Comparison of ENCODE assay signal across 14 cellular contexts in genomic region chr13:32645854-32646253, GRCh38. TPM values are rescaled to one million over a fixed set of nuclear protein-coding genes. Genes with fewer than 3 reads are reported as not detected.
A peak's percentile ranks its signal among the peaks of the same experiment; 100 is the strongest.
DNase-seq lines count a peak whose midpoint lies in the region; ATAC-seq and TF ChIP-seq lines count a peak whose summit lies in the region.
"Had no signal": no experiment of that assay in that cellular context is flagged by ENCODE, and none has a peak within 500 bp of the region (broad histone marks: within the 10 kb centered on the region; RNA-seq: fewer than 3 reads in every experiment).

No MANE protein-coding gene starts in this region.

- peak overlapping the region in 1 of 4 donors; percentile 32 for H3K4me3 Mint-ChIP-seq in CD4-positive, CD25-positive, alpha-beta regulatory T cell
- H3K4me3 Mint-ChIP-seq in type B pancreatic cell, result no peak overlapping the region

- whole genome bisulfite sequencing in smooth muscle cell (ENCODE audit: low lambda C conversion rate), result 41% methylated on average over 2 of the region's 2 CpGs

- H3K4me1 ChIP-seq in CD4-positive, CD25-positive, alpha-beta regulatory T cell (ENCODE audit: control insufficient read depth, insufficient read depth, low read length, poor library complexity, severe bottlenecking), result peaks cover 16% of the 10 kb centered on the region
- peaks cover 8% of the 10 kb centered on the region for H3K4me1 ChIP-seq in mucosa of descending colon (ENCODE audit: low read depth)
- no peaks in the 10 kb centered on the region for H3K4me1 ChIP-seq in smooth muscle cell (ENCODE audit: low read depth)

- ATAC-seq in CD4-positive, CD25-positive, alpha-beta regulatory T cell (ENCODE audit: low read depth in 2 of 2), result peak in 1 of 2 donors; percentile 9
- ATAC-seq in GM21529 (IDR thresholded peaks at IDR 0.05; ENCODE audit: unreplicated experiment) (peak; percentile 39), mucosa of descending colon (peak; percentile 45), GM18867 (IDR thresholded peaks at IDR 0.05; ENCODE audit: unreplicated experiment) (no peak)
- ATAC-seq: right cardiac atrium had no signal

- no peaks in the 10 kb centered on the region for H3F3A ChIP-seq in smooth muscle cell (ENCODE audit: low read depth)

- no peak overlapping the region for H2AFZ ChIP-seq in smooth muscle cell (ENCODE audit: low read depth)

- no peak overlapping the region for H3K4me2 ChIP-seq in smooth muscle cell

- no peaks in the 10 kb centered on the region for H3K27me3 Mint-ChIP-seq in CD4-positive, CD25-positive, alpha-beta regulatory T cell
- H3K27me3 Mint-ChIP-seq in type B pancreatic cell, result no peaks in the 10 kb centered on the region

- TF ChIP-seq CTCF in mucosa of descending colon (IDR thresholded peaks at IDR 0.05) (no peak), type B pancreatic cell (conservative IDR thresholded peaks at IDR 0.05) (no peak), smooth muscle cell (IDR thresholded peaks at IDR 0.05; ENCODE audit: borderline replicate concordance, insufficient read depth, poor library complexity, severe bottlenecking) (no peak)

- no peaks in the 10 kb centered on the region for H3K36me3 ChIP-seq in CD4-positive, CD25-positive, alpha-beta regulatory T cell (ENCODE audit: control insufficient read depth, insufficient read depth, low read length)
- H3K36me3 ChIP-seq in mucosa of descending colon (ENCODE audit: low read depth) (no peaks in the 10 kb centered on the region), smooth muscle cell (ENCODE audit: low read depth) (no peaks in the 10 kb centered on the region)
- H3K36me3 ChIP-seq: ascending aorta had no signal

- H3K27me3 ChIP-seq in CD4-positive, CD25-positive, alpha-beta regulatory T cell (ENCODE audit: control insufficient read depth, insufficient read depth, low read length), result no peaks in the 10 kb centered on the region
- H3K27me3 ChIP-seq in smooth muscle cell (ENCODE audit: low read depth), result no peaks in the 10 kb centered on the region
- H3K27me3 ChIP-seq: ascending aorta; BLaER1 treated with 17β-estradiol and CSF1 and Interleukin-3, amounts not matched to agents 10 nM and 100 nM had no signal

- no peaks in the 10 kb centered on the region for H3K9me3 Mint-ChIP-seq in CD4-positive, CD25-positive, alpha-beta regulatory T cell
- H3K9me3 Mint-ChIP-seq in type B pancreatic cell, result no peaks in the 10 kb centered on the region

- intact Hi-C loops in mucosa of descending colon (cut with DNase I, micrococcal nuclease), result no loop called here

- peaks cover 94% of the 10 kb centered on the region for H3K79me2 ChIP-seq in smooth muscle cell (ENCODE audit: low read depth)

- H4K20me1 ChIP-seq in smooth muscle cell (ENCODE audit: low read depth), result peaks cover 98% of the 10 kb centered on the region

- no peak overlapping the region for H3K27ac ChIP-seq in CD4-positive, CD25-positive, alpha-beta regulatory T cell (ENCODE audit: insufficient read depth, low read length, poor library complexity, severe bottlenecking)
- no peak overlapping the region for H3K27ac ChIP-seq in smooth muscle cell (ENCODE audit: low read depth)
- H3K27ac ChIP-seq: ascending aorta; BLaER1 treated with 17β-estradiol and CSF1 and Interleukin-3, amounts not matched to agents 10 nM and 100 nM had no signal

- H3K9me3 ChIP-seq in CD4-positive, CD25-positive, alpha-beta regulatory T cell (ENCODE audit: control insufficient read depth in 2 of 2, low read length in 2 of 2), result no peaks in the 10 kb centered on the region
- no peaks in the 10 kb centered on the region for H3K9me3 ChIP-seq in mucosa of descending colon
- no peaks in the 10 kb centered on the region for H3K9me3 ChIP-seq in smooth muscle cell (replicated peaks; ENCODE audit: low read depth)
- H3K9me3 ChIP-seq: ascending aorta; BLaER1 treated with 17β-estradiol and CSF1 and Interleukin-3, amounts not matched to agents 10 nM and 100 nM had no signal

- H3K36me3 Mint-ChIP-seq in CD4-positive, CD25-positive, alpha-beta regulatory T cell, result no peaks in the 10 kb centered on the region
- peaks cover 3% of the 10 kb centered on the region for H3K36me3 Mint-ChIP-seq in type B pancreatic cell

- H3K4me3 ChIP-seq in CD4-positive, CD25-positive, alpha-beta regulatory T cell (ENCODE audit: low read depth, low read length), result peak overlapping the region; percentile 33
- no peak overlapping the region for H3K4me3 ChIP-seq in mucosa of descending colon
- no peak overlapping the region for H3K4me3 ChIP-seq in smooth muscle cell
- H3K4me3 ChIP-seq: ascending aorta; BLaER1 treated with 17β-estradiol and CSF1 and Interleukin-3, amounts not matched to agents 10 nM and 100 nM had no signal

- H3K9ac ChIP-seq in smooth muscle cell (ENCODE audit: low read depth), result no peak overlapping the region
- H3K9ac ChIP-seq: BLaER1 treated with 17β-estradiol and CSF1 and Interleukin-3, amounts not matched to agents 10 nM and 100 nM had no signal

- peak overlapping the region in 2 of 3 donors; percentile 1 to 15 for H3K27ac Mint-ChIP-seq in CD4-positive, CD25-positive, alpha-beta regulatory T cell
- H3K27ac Mint-ChIP-seq in type B pancreatic cell, result no peak overlapping the region

- peak in 1 of 3 donors; percentile 28 for DNase-seq in CD4-positive, CD25-positive, alpha-beta regulatory T cell
- DNase-seq in activated CD4-positive, alpha-beta T cell treated with anti-CD3 and anti-CD28 coated beads, Interleukin-2, amount 50 U/mL, for 48 hours, result peak; percentile 47 to 62
- DNase-seq in mucosa of descending colon (no peak), DMS114 treated with DMSO at 0.1 percent for 48 hours (lab: John Stamatoyannopoulos, UW; ENCODE audit: unreplicated experiment) (no peak), type B pancreatic cell (ENCODE audit: extremely low spot score, unreplicated experiment) (no peak), smooth muscle cell (lab: John Stamatoyannopoulos, UW; ENCODE audit: unreplicated experiment) (no peak)
- DNase-seq: midbrain, NCI-H2081, OCI-M1, right cardiac atrium had no signal

- H3K4me1 Mint-ChIP-seq in CD4-positive, CD25-positive, alpha-beta regulatory T cell, result peaks cover 57 to 78% (median 66%) of the 10 kb centered on the region in 4 donors
- peaks cover 15% of the 10 kb centered on the region for H3K4me1 Mint-ChIP-seq in type B pancreatic cell (ENCODE audit: unreplicated experiment)

RNA-seq across cellular contexts. Expression of gene PDS5B, which starts 59.6 kb away (rescaled TPM):
- 51.4 TPM for total RNA-seq in CD4-positive, CD25-positive, alpha-beta regulatory T cell
- 10 to 100 TPM; 28.6 to 37.4 (median 32.1) TPM for polyA plus RNA-seq in CD4-positive, CD25-positive, alpha-beta regulatory T cell
- total RNA-seq in mucosa of descending colon (10 to 100 TPM; 25.2 to 66.7 (median 27.5) TPM), type B pancreatic cell (ENCODE audit: low replicate concordance) (32.6 and 69.9 TPM in 2 replicates), smooth muscle cell (38.9 and 61.7 TPM in 2 replicates)
- polyA plus RNA-seq in smooth muscle cell, result 17.4 and 20.5 TPM in 2 replicates

Comparison
In these comparisons a context has a peak if more than half of its experiments do, and no peak if none do; other contexts are left out.
1. DNase-seq: peak in activated CD4-positive, alpha-beta T cell treated with anti-CD3 and anti-CD28 coated beads, Interleukin-2, amount 50 U/mL, for 48 hours (2 of 2); none in mucosa of descending colon (0 of 3), DMS114 treated with DMSO at 0.1 percent for 48 hours (single experiment), type B pancreatic cell (single experiment) and smooth muscle cell (single experiment).